ENCODE assay signal across 11 cellular contexts in genomic region chr20:7770578-7770977, GRCh38.
A peak's percentile ranks its signal among the peaks of the same experiment; 100 is the strongest.
DNase-seq lines count a peak whose midpoint lies in the region; ATAC-seq and TF ChIP-seq lines count a peak whose summit lies in the region.
"Had no signal": no experiment of that assay in that cellular context is flagged by ENCODE, and none has a peak within 500 bp of the region (broad histone marks: within the 10 kb centered on the region; RNA-seq: fewer than 3 reads in every experiment).

No MANE protein-coding gene starts in this region.

- in situ Hi-C loops in gastrocnemius medialis (cut with MboI; ENCODE audit: low sequenced_read_pairs in 4 of 4), result no loop called here

- H3K27me3 Mint-ChIP-seq in progenitor cell of endocrine pancreas, result no peaks in the 10 kb centered on the region

- no peaks in the 10 kb centered on the region for H3K36me3 Mint-ChIP-seq in progenitor cell of endocrine pancreas (ENCODE audit: insufficient read depth)

- no peaks in the 10 kb centered on the region for H3K4me1 Mint-ChIP-seq in progenitor cell of endocrine pancreas (ENCODE audit: low read depth)

- no peaks in the 10 kb centered on the region for H3K27me3 ChIP-seq in gastrocnemius medialis
- H3K27me3 ChIP-seq: heart right ventricle had no signal

- no peaks in the 10 kb centered on the region for H3K36me3 ChIP-seq in gastrocnemius medialis
- H3K36me3 ChIP-seq: heart right ventricle had no signal

- H3K27ac ChIP-seq in gastrocnemius medialis, result no peak overlapping the region
- H3K27ac ChIP-seq: A549 had no signal

- peak; percentile 40 for DNase-seq in NCI-H1436 (lab: John Stamatoyannopoulos, UW)
- no peak for DNase-seq in NCI-H1436 treated with DMSO at 0.1 percent for 48 hours (lab: John Stamatoyannopoulos, UW)
- peak; percentile 97 for DNase-seq in NCI-H345 (lab: John Stamatoyannopoulos, UW)
- DNase-seq in lung microvascular endothelial cell (ENCODE audit: low read depth in 2 of 2), result peak; percentile 86 to 89
- no peak for DNase-seq in pons (ENCODE audit: low spot score)
- DNase-seq in gastrocnemius medialis, result no peak
- no peak for DNase-seq in progenitor cell of endocrine pancreas (ENCODE audit: low spot score, unreplicated experiment)
- DNase-seq: stimulated activated CD4-positive, alpha-beta T cell treated with anti-CD3 and anti-CD28 coated beads, Interleukin-4, amount 100 ng/mL, for 1 hour had no signal

- H3K27ac Mint-ChIP-seq in progenitor cell of endocrine pancreas, result no peak overlapping the region

- H3K4me3 ChIP-seq in gastrocnemius medialis, result no peak overlapping the region
- H3K4me3 ChIP-seq: A549, heart right ventricle had no signal

- no peak for TF ChIP-seq POLR2A in gastrocnemius medialis (IDR thresholded peaks at IDR 0.05)

- peaks cover 7% of the 10 kb centered on the region for H3K9me3 Mint-ChIP-seq in progenitor cell of endocrine pancreas (ENCODE audit: low read depth)

- intact Hi-C loops in gastrocnemius medialis (cut with DNase I; ENCODE audit: low total_unique reads), result no loop called here

- H3K9me3 ChIP-seq in gastrocnemius medialis, result no peaks in the 10 kb centered on the region

- no peaks in the 10 kb centered on the region for H3K4me1 ChIP-seq in gastrocnemius medialis
- H3K4me1 ChIP-seq: A549 had no signal

- ATAC-seq in HG03066 (IDR thresholded peaks at IDR 0.05; ENCODE audit: low read depth, unreplicated experiment) (peak; percentile 98), gastrocnemius medialis (no peak)
- ATAC-seq: A549 had no signal

- TF ChIP-seq CTCF in gastrocnemius medialis (IDR thresholded peaks at IDR 0.05 in 4 of 5, conservative IDR thresholded peaks at IDR 0.05 in 1 of 5) (no peak), progenitor cell of endocrine pancreas (IDR thresholded peaks at IDR 0.05; ENCODE audit: unreplicated experiment) (no peak)

- H3K4me3 Mint-ChIP-seq in progenitor cell of endocrine pancreas (ENCODE audit: low read depth), result no peak overlapping the region

Comparison
In these comparisons a context has a peak if more than half of its experiments do, and no peak if none do; other contexts are left out.
1. DNase-seq: peak in NCI-H1436 (single experiment), NCI-H345 (single experiment) and lung microvascular endothelial cell (2 of 2); none in NCI-H1436 treated with DMSO at 0.1 percent for 48 hours (single experiment), pons (single experiment), gastrocnemius medialis (0 of 2) and progenitor cell of endocrine pancreas (single experiment).